ENCODE assay signal across 14 cellular contexts in the genomic region with DNA sequence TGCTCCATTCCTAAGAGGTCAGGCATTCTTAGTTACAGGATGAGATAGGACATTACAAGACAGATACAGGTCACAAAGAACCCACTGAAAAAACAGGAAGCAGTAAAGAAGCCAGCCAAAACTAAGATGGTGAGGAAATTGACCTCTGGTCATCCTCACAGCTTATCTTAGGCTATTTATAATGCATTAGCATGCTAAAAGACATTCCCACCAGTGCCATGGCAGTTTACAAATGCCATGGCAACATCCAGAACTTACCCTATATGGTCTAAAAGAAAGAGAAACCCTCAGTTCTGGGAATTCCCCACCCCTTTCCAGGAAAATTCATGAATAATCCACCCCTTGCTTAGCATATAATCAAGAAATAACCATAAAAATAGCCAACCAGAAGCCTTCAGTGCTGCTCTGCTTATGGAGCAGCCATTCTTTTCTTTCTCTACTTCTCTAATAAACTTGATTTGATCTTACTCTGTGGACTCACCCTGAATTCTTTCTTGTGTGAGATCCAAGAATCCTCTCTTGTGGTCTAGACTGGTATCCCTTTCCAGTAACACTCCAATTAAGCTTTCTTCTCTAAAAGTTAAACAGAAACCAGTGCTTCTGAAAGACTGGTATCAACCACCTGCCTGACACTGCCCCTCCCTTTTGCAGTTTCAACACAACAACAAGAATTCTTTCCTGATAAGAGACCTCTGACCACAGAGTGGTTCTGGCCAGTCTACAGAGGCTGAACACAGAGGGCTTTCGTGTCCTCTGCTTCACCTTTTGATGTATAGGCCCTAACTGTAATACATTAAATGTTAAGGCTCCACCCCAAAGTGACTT.
DNase-seq lines count a peak whose midpoint lies in the region; ATAC-seq and TF ChIP-seq lines count a peak whose summit lies in the region.
"Had no signal": no experiment of that assay in that cellular context is flagged by ENCODE, and none has a peak within 500 bp of the region (broad histone marks: within the 10 kb centered on the region; RNA-seq: fewer than 3 reads in every experiment).

No MANE protein-coding gene starts in this region.

- no peaks in the 10 kb centered on the region for H3K4me1 ChIP-seq in Karpas-422 (ENCODE audit: low read length)

- peak; percentile 57 for DNase-seq in dermis blood vessel endothelial cell
- DNase-seq in dorsolateral prefrontal cortex: no peak
- DNase-seq in Karpas-422: no peak
- no peak for DNase-seq in GF-D8 (lab: John Stamatoyannopoulos, UW)
- DNase-seq: GDM1; HCEC 1CT; Kasumi-1; stimulated activated CD4-positive, alpha-beta T cell treated with anti-CD3 and anti-CD28 coated beads, Interleukin-1b, Interleukin-23, amount 100 ng/mL, for 48 hours had no signal

- H3K4me2 ChIP-seq in Karpas-422 (ENCODE audit: low read depth, low read length, poor library complexity, severe bottlenecking): no peak overlapping the region

- H3K4me3 ChIP-seq in dorsolateral prefrontal cortex (no peak overlapping the region), Karpas-422 (ENCODE audit: low read length) (no peak overlapping the region)
- H3K4me3 ChIP-seq: thoracic aorta had no signal

- H4K20me1 ChIP-seq in Karpas-422 (ENCODE audit: insufficient read depth, low read depth, low read length): no peaks in the 10 kb centered on the region

- peak; percentile 72 for ATAC-seq in GM21576 (IDR thresholded peaks at IDR 0.05; ENCODE audit: unreplicated experiment)
- peak; percentile 48 for ATAC-seq in HG03558 (IDR thresholded peaks at IDR 0.05; ENCODE audit: extremely low read depth, unreplicated experiment)
- peak; percentile 39 for ATAC-seq in stimulated activated memory B cell treated with anti-CD40 and anti-IgM and Interleukin-4, amounts not matched to agents 10 μg/mL and 1 μg/mL and 100 μg/mL, for 72 hours

- peaks cover 1% of the 10 kb centered on the region; the same call in 1 of the 2 replicates for H3K36me3 ChIP-seq in Karpas-422 (ENCODE audit: insufficient read depth, low read length)
- H3K36me3 ChIP-seq: thoracic aorta had no signal

- no peak overlapping the region for H3K4me3 Mint-ChIP-seq in stimulated activated memory B cell treated with anti-CD40 and anti-IgM and Interleukin-4, amounts not matched to agents 10 μg/mL and 1 μg/mL and 100 μg/mL, for 72 hours
- H3K4me3 Mint-ChIP-seq: activated naive CD4-positive, alpha-beta T cell treated with anti-CD3 and anti-CD28 coated beads, Interleukin-2, amount 50 U/mL, for 24 hours had no signal

- H3K4me1 Mint-ChIP-seq in stimulated activated memory B cell treated with anti-CD40 and anti-IgM and Interleukin-4, amounts not matched to agents 10 μg/mL and 1 μg/mL and 100 μg/mL, for 72 hours: peaks cover 20% of the 10 kb centered on the region
- H3K4me1 Mint-ChIP-seq: activated naive CD4-positive, alpha-beta T cell treated with anti-CD3 and anti-CD28 coated beads, Interleukin-2, amount 50 U/mL, for 24 hours had no signal

- peaks cover 16% of the 10 kb centered on the region for H3K36me3 Mint-ChIP-seq in stimulated activated memory B cell treated with anti-CD40 and anti-IgM and Interleukin-4, amounts not matched to agents 10 μg/mL and 1 μg/mL and 100 μg/mL, for 72 hours

- H3K27ac ChIP-seq in dorsolateral prefrontal cortex: no peak overlapping the region
- H3K27ac ChIP-seq in Karpas-422 (ENCODE audit: low read length): no peak overlapping the region
- H3K27ac ChIP-seq: VCaP had no signal

- no peak overlapping the region for H2AFZ ChIP-seq in Karpas-422 (ENCODE audit: low read length)

- H3K9ac ChIP-seq in Karpas-422 (ENCODE audit: low read length): no peak overlapping the region

- H3K27me3 Mint-ChIP-seq in stimulated activated memory B cell treated with anti-CD40 and anti-IgM and Interleukin-4, amounts not matched to agents 10 μg/mL and 1 μg/mL and 100 μg/mL, for 72 hours: no peaks in the 10 kb centered on the region
- H3K27me3 Mint-ChIP-seq: activated naive CD4-positive, alpha-beta T cell treated with anti-CD3 and anti-CD28 coated beads, Interleukin-2, amount 50 U/mL, for 24 hours had no signal

- no peaks in the 10 kb centered on the region for H3K27me3 ChIP-seq in dorsolateral prefrontal cortex
- no peaks in the 10 kb centered on the region for H3K27me3 ChIP-seq in Karpas-422 (ENCODE audit: low read length)

- H3K9me3 ChIP-seq in Karpas-422 (ENCODE audit: low read length): no peaks in the 10 kb centered on the region
- H3K9me3 ChIP-seq: thoracic aorta had no signal

- intact Hi-C loops in dorsolateral prefrontal cortex (cut with DNase I): no loop called here

- no peak for TF ChIP-seq CTCF in dorsolateral prefrontal cortex (IDR thresholded peaks at IDR 0.05 in 54 of 56, conservative IDR thresholded peaks at IDR 0.05 in 2 of 56; ENCODE audit: low read depth in 1 of 56, partially characterized antibody in 56 of 56)

- peaks cover 5% of the 10 kb centered on the region for H3K9me3 Mint-ChIP-seq in stimulated activated memory B cell treated with anti-CD40 and anti-IgM and Interleukin-4, amounts not matched to agents 10 μg/mL and 1 μg/mL and 100 μg/mL, for 72 hours

- peaks cover 3% of the 10 kb centered on the region; the same call in 1 of the 2 replicates for H3K79me2 ChIP-seq in Karpas-422 (ENCODE audit: low read length)

- no peaks in the 10 kb centered on the region for H3K9me2 ChIP-seq in Karpas-422 (replicated peaks; ENCODE audit: insufficient read depth, low read length)

- no peak overlapping the region for H3K27ac Mint-ChIP-seq in stimulated activated memory B cell treated with anti-CD40 and anti-IgM and Interleukin-4, amounts not matched to agents 10 μg/mL and 1 μg/mL and 100 μg/mL, for 72 hours
- H3K27ac Mint-ChIP-seq: activated naive CD4-positive, alpha-beta T cell treated with anti-CD3 and anti-CD28 coated beads, Interleukin-2, amount 50 U/mL, for 24 hours had no signal
